Comparison of ENCODE assay signal across 2 cellular contexts in the genomic region with DNA sequence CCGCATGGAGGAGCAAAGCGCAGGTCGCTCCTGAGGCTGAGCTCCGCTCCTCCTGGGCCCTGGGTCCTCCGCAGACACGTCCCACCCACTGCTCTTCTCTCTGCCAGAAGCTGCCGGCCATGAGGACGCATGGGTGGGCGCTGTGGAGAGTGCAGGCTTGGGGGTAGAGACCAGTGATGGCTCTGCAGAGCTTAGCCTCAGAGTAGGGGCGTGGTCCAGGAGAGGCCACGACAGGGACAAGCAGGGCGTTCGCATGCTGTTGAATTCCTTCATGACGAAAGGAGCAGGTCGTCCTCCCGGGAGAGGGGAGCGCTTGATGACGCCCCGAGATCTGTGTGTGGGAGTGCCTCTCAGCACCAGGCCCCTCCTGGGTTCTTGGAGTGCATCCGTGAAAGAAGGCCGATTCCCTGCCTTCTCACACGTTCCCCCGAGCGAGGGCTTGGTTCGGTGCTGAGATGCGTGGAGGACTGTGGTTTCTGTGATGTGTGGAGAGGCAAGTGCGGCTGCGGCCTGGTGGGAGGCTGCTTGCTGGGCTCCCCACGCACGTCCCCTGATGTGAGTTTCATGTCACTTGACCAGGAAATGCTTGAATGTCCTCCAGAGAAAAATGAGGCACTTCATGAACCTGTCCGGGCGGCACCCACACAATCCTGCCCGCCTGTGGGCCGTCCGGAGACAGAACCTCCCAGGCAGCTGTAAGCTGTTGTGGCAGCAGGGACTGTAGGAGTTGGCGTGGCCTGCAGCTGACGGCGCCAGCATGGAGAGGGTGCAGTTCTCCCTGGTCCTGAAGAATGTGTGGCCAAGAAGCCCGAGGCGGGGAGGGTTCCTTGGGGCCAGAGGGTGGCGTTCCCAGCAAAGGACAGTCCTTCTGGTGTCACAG.
TF ChIP-seq lines count a peak whose summit lies in the region.

No MANE protein-coding gene starts in this region.

TF ChIP-seq in HEK293, 187 proteins besides CTCF, POLR2A, EP300 and RAD21 (continues in another document):
- TF ChIP-seq ZEB2 (tag by site-specific recombination; IDR thresholded peaks at IDR 0.05) (0 out of 2 replicates have a peak, but pooled peaks have one; percentile 4), ZNF202 (tag by site-specific recombination; IDR thresholded peaks at IDR 0.05; ENCODE audit: borderline replicate concordance) (no peak), ZNF600 (tag by site-specific recombination; IDR thresholded peaks at IDR 0.05) (0 out of 2 replicates have a peak, but pooled peaks have one; percentile 7), ZNF112 (tag by site-specific recombination; IDR thresholded peaks at IDR 0.05) (no peak), ZNF473 (tag by site-specific recombination; IDR thresholded peaks at IDR 0.05) (no peak), ZNF830 (tag by site-specific recombination; IDR thresholded peaks at IDR 0.05; ENCODE audit: low read depth) (no peak), ZNF555 (tag by site-specific recombination; conservative IDR thresholded peaks at IDR 0.05) (no peak), ZNF747 (tag by site-specific recombination; IDR thresholded peaks at IDR 0.05) (no peak), ZNF658 (tag by site-specific recombination; IDR thresholded peaks at IDR 0.05) (no peak), ZFHX2 (tag by site-specific recombination; conservative IDR thresholded peaks at IDR 0.05) (peak; percentile 91), SP3 (tag by site-specific recombination; IDR thresholded peaks at IDR 0.05) (no peak), EGR2 (tag by site-specific recombination; IDR thresholded peaks at IDR 0.05; ENCODE audit: low read depth) (peak; percentile 90), ZNF148 (tag by site-specific recombination; IDR thresholded peaks at IDR 0.05; ENCODE audit: borderline replicate concordance) (no peak), PATZ1 (tag by site-specific recombination; IDR thresholded peaks at IDR 0.05) (no peak), ZSCAN4 (tag by site-specific recombination; IDR thresholded peaks at IDR 0.05) (no peak), ZBTB8A (tag by site-specific recombination; IDR thresholded peaks at IDR 0.05) (no peak), ZNF391 (tag by site-specific recombination; IDR thresholded peaks at IDR 0.05; ENCODE audit: borderline replicate concordance, low read depth) (no peak), ZNF19 (tag by site-specific recombination; IDR thresholded peaks at IDR 0.05; ENCODE audit: low read depth) (no peak)
- TF ChIP-seq, protein P1, sequence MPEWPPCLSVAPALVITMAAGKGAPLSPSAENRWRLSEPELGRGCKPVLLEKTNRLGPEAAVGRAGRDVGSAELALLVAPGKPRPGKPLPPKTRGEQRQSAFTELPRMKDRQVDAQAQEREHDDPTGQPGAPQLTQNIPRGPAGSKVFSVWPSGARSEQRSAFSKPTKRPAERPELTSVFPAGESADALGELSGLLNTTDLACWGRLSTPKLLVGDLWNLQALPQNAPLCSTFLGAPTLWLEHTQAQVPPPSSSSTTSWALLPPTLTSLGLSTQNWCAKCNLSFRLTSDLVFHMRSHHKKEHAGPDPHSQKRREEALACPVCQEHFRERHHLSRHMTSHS (tag by site-specific recombination; IDR thresholded peaks at IDR 0.05) = no peak

TF ChIP-seq in GM12891, 5 proteins besides CTCF, POLR2A, EP300 and RAD21:
- TF ChIP-seq POU2F2 (IDR thresholded peaks at IDR 0.05; ENCODE audit: low read depth, low read length) = no peak
- TF ChIP-seq TAF1 (IDR thresholded peaks at IDR 0.05; ENCODE audit: low read depth, low read length) = no peak
- no peak for TF ChIP-seq POLR2AphosphoS5 (IDR thresholded peaks at IDR 0.05; ENCODE audit: low read depth, low read length)
- no peak for TF ChIP-seq PAX5 (IDR thresholded peaks at IDR 0.05; ENCODE audit: insufficient read depth, low read length, severe bottlenecking)
- no peak for TF ChIP-seq SPI1 (IDR thresholded peaks at IDR 0.05; ENCODE audit: low read depth, low read length)
